In the genomic region with DNA sequence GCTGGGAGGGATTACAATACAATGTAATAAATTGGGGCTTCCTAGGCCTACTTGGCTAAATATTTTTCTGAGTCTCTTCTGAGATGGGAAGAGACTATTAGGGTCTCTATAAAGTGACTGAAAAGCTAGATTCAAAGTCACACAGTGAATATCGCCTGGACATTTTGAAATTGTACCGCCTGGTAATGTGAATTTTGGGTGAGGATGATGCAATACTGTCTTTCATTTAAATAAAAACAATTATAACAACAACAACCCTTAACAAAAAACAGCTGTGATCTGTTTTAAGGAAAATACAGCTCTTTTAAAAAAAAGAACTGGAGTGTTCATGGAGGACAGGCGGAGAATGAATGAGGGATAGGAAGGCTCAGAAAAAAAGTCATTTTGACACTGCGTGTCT, we compare ENCODE assay signal across 23 cellular contexts.
"Had no signal": no experiment of that assay in that cellular context is flagged by ENCODE, and none has a peak within 500 bp of the region (broad histone marks: within the 10 kb centered on the region; RNA-seq: fewer than 3 reads in every experiment).

No MANE protein-coding gene starts in this region.

- H3K4me3 Mint-ChIP-seq: activated CD8-positive, alpha-beta T cell treated with anti-CD3 and anti-CD28 coated beads for 36 hours; activated naive CD4-positive, alpha-beta T cell treated with anti-CD3 and anti-CD28 coated beads, Interleukin-2, amount 50 U/mL, for 24 hours; activated T-helper 1 cell treated with anti-CD3 and anti-CD28 coated beads, Interleukin-12 subunit alpha, Interleukin-12 subunit beta, Interleukin-2, Interleukin-4 antibody, amounts not matched to agents 30 ng/mL and 10 ng/mL and 1 ng/mL, durations not matched to agents 14 hours and 24 hours and 36 hours; T-helper 1 cell treated with Interleukin-12 subunit alpha and Interleukin-12 subunit beta and Interleukin-4 antibody, amounts not matched to agents 30 μg/mL and 1 μg/mL, for 36 hours had no signal

- H3K27ac Mint-ChIP-seq: activated CD8-positive, alpha-beta T cell treated with anti-CD3 and anti-CD28 coated beads for 36 hours; activated naive CD4-positive, alpha-beta T cell treated with anti-CD3 and anti-CD28 coated beads, Interleukin-2, amount 50 U/mL, for 24 hours; activated T-helper 1 cell treated with anti-CD3 and anti-CD28 coated beads, Interleukin-12 subunit alpha, Interleukin-12 subunit beta, Interleukin-2, Interleukin-4 antibody, amounts not matched to agents 30 ng/mL and 10 ng/mL and 1 ng/mL, durations not matched to agents 14 hours and 24 hours and 36 hours; T-helper 1 cell treated with Interleukin-12 subunit alpha and Interleukin-12 subunit beta and Interleukin-4 antibody, amounts not matched to agents 30 μg/mL and 1 μg/mL, for 36 hours had no signal

- H3K4me1 Mint-ChIP-seq: activated naive CD4-positive, alpha-beta T cell treated with anti-CD3 and anti-CD28 coated beads, Interleukin-2, amount 50 U/mL, for 24 hours had no signal

- H3K27ac ChIP-seq: ascending aorta, body of pancreas, SJSA1 had no signal

- DNase-seq: activated CD4-positive, alpha-beta T cell treated with anti-CD3 and anti-CD28 coated beads for 4 hours; activated CD8-positive, alpha-beta memory T cell treated with anti-CD3 and anti-CD28 coated beads, Interleukin-2, amount 50 U/mL, for 4 hours; activated CD8-positive, alpha-beta T cell treated with anti-CD3 and anti-CD28 coated beads for 36 hours; activated effector memory CD4-positive, alpha-beta T cell treated with Interleukin-2 at 50 U/mL for 16 hours; activated naive CD4-positive, alpha-beta T cell; amniotic stem cell; body of pancreas; Kasumi-1; KBM-7; NCI-H1105 treated with DMSO at 0.1 percent for 48 hours; NCI-H1436 treated with DMSO at 0.1 percent for 48 hours; NCI-H187; NCI-H2081; NCI-H345; NCI-H510A treated with DMSO at 0.1 percent for 48 hours; PC-3; SHP77 had no signal

- H3K9me3 Mint-ChIP-seq: activated CD8-positive, alpha-beta T cell treated with anti-CD3 and anti-CD28 coated beads for 36 hours; activated naive CD4-positive, alpha-beta T cell treated with anti-CD3 and anti-CD28 coated beads, Interleukin-2, amount 50 U/mL, for 24 hours; activated T-helper 1 cell treated with anti-CD3 and anti-CD28 coated beads, Interleukin-12 subunit alpha, Interleukin-12 subunit beta, Interleukin-2, Interleukin-4 antibody, amounts not matched to agents 30 ng/mL and 10 ng/mL and 1 ng/mL, durations not matched to agents 14 hours and 24 hours and 36 hours; T-helper 1 cell treated with Interleukin-12 subunit alpha and Interleukin-12 subunit beta and Interleukin-4 antibody, amounts not matched to agents 30 μg/mL and 1 μg/mL, for 36 hours had no signal

- H3K36me3 Mint-ChIP-seq: activated naive CD4-positive, alpha-beta T cell treated with anti-CD3 and anti-CD28 coated beads, Interleukin-2, amount 50 U/mL, for 24 hours had no signal

- H3K36me3 ChIP-seq: ascending aorta, SJSA1 had no signal

- H3K27me3 ChIP-seq: ascending aorta, body of pancreas, SJSA1 had no signal

- H3K9me3 ChIP-seq: ascending aorta, body of pancreas, SJSA1 had no signal

- H3K27me3 Mint-ChIP-seq: activated naive CD4-positive, alpha-beta T cell treated with anti-CD3 and anti-CD28 coated beads, Interleukin-2, amount 50 U/mL, for 24 hours had no signal

- H3K4me1 ChIP-seq: ascending aorta had no signal

- ATAC-seq: activated CD4-positive, CD25-positive, alpha-beta regulatory T cell treated with anti-CD3 and anti-CD28 coated beads, Interleukin-2, amount 50 U/mL, for 24 hours; activated CD8-positive, alpha-beta T cell treated with anti-CD3 and anti-CD28 coated beads for 36 hours; body of pancreas; PC-3 had no signal

- H3K4me3 ChIP-seq: ascending aorta, body of pancreas, SJSA1 had no signal
